Comparison of ENCODE assay signal across 9 cellular contexts in genomic region chr1:203322480-203323179, GRCh38. TPM values are rescaled to one million over a fixed set of nuclear protein-coding genes. Genes with fewer than 3 reads are reported as not detected.
DNase-seq lines count a peak whose midpoint lies in the region; ATAC-seq, FAIRE-seq and TF ChIP-seq lines count a peak whose summit lies in the region.
"Had no signal": no experiment of that assay in that cellular context is flagged by ENCODE, and none has a peak within 500 bp of the region (broad histone marks: within the 10 kb centered on the region; RNA-seq: fewer than 3 reads in every experiment).

No MANE protein-coding gene starts in this region.

- no peaks in the 10 kb centered on the region for H3K9me3 ChIP-seq in heart right ventricle
- H3K9me3 ChIP-seq: A549 had no signal

- intact Hi-C loops in heart right ventricle (cut with DNase I), result loop anchor here in 2 of 10 donors (1.0 kb wide), 2 partner anchors 15 to 16 kb away; no protein-coding TSS in a partner anchor

- no peaks in the 10 kb centered on the region for H3K27me3 ChIP-seq in heart right ventricle

- DNase-seq in DMS79 treated with DMSO at 0.1 percent for 48 hours (lab: John Stamatoyannopoulos, UW) (peak; percentile 16), DMS79 (lab: John Stamatoyannopoulos, UW) (no peak), T-cell (no peak), heart right ventricle (peak in 1 of 2 donors; percentile 60), AG08395 (ENCODE audit: low spot score) (no peak), RCC 7860 (ENCODE audit: low spot score) (no peak), AG20443 (ENCODE audit: low spot score) (no peak)

- peaks cover 89 to 96% (median 94%) of the 10 kb centered on the region in 3 donors for H3K4me1 Mint-ChIP-seq in T-cell
- H3K4me1 Mint-ChIP-seq in stimulated activated memory B cell treated with anti-CD40 and anti-IgM and Interleukin-4, amounts not matched to agents 10 μg/mL and 1 μg/mL and 100 μg/mL, for 72 hours, result peaks cover 98% of the 10 kb centered on the region

- peak overlapping the region in 2 of 3 donors; percentile 5 to 70 for H3K4me3 Mint-ChIP-seq in T-cell
- no peak overlapping the region for H3K4me3 Mint-ChIP-seq in stimulated activated memory B cell treated with anti-CD40 and anti-IgM and Interleukin-4, amounts not matched to agents 10 μg/mL and 1 μg/mL and 100 μg/mL, for 72 hours

- no peaks in the 10 kb centered on the region for H3K36me3 ChIP-seq in heart right ventricle

- CTCF ChIA-PET in T-cell (lab: Charles Lee), result interaction anchor here in 1 of 2 donors (2.7 to 5.4 kb wide), 2 partner anchors 14 to 16 kb away, joined by 22 to 80 read pairs; partner anchors contain the start of gene BTG2

- H3K27me3 Mint-ChIP-seq in T-cell, result no peaks in the 10 kb centered on the region
- H3K27me3 Mint-ChIP-seq in stimulated activated memory B cell treated with anti-CD40 and anti-IgM and Interleukin-4, amounts not matched to agents 10 μg/mL and 1 μg/mL and 100 μg/mL, for 72 hours, result no peaks in the 10 kb centered on the region

- peak overlapping the region; percentile 97 for H3K27ac Mint-ChIP-seq in T-cell
- H3K27ac Mint-ChIP-seq in stimulated activated memory B cell treated with anti-CD40 and anti-IgM and Interleukin-4, amounts not matched to agents 10 μg/mL and 1 μg/mL and 100 μg/mL, for 72 hours, result peak overlapping the region; percentile 93

- peak overlapping the region; percentile 84 to 98 (median 94) for H3K27ac ChIP-seq in heart right ventricle
- H3K27ac ChIP-seq: A549 had no signal

- ATAC-seq in T-cell (replicated peaks in 1 of 4) (no peak), heart right ventricle (peak in 7 of 8 donors; percentile 26 to 66 (median 54))
- ATAC-seq in stimulated activated memory B cell treated with anti-CD40 and anti-IgM and Interleukin-4, amounts not matched to agents 10 μg/mL and 1 μg/mL and 100 μg/mL, for 72 hours, result no peak
- ATAC-seq: A549 had no signal

- H3K36me3 Mint-ChIP-seq in T-cell, result no peaks in the 10 kb centered on the region
- peaks cover 6% of the 10 kb centered on the region for H3K36me3 Mint-ChIP-seq in stimulated activated memory B cell treated with anti-CD40 and anti-IgM and Interleukin-4, amounts not matched to agents 10 μg/mL and 1 μg/mL and 100 μg/mL, for 72 hours

- no peak overlapping the region for H3K4me3 ChIP-seq in heart right ventricle
- H3K4me3 ChIP-seq: A549 had no signal

- FAIRE-seq in RCC 7860 (lab: Jason Lieb, UNC), result no peak
- FAIRE-seq: A549 had no signal

- no peaks in the 10 kb centered on the region for H3K9me3 Mint-ChIP-seq in T-cell
- no peaks in the 10 kb centered on the region for H3K9me3 Mint-ChIP-seq in stimulated activated memory B cell treated with anti-CD40 and anti-IgM and Interleukin-4, amounts not matched to agents 10 μg/mL and 1 μg/mL and 100 μg/mL, for 72 hours

- POLR2A ChIA-PET in T-cell (lab: Charles Lee), result interaction anchor here (1.3 to 9.1 kb wide), 4 partner anchors 13 to 50 kb away, joined by 6 to 366 read pairs (median 100); partner anchors contain the start of gene BTG2 (in 2 of the 2)

- TF ChIP-seq CTCF in heart right ventricle (IDR thresholded peaks at IDR 0.05), result no peak

- peaks cover 33 to 78% (median 71%) of the 10 kb centered on the region in 9 donors for H3K4me1 ChIP-seq in heart right ventricle

RNA-seq across cellular contexts. Expression of gene BTG2, which starts 17.3 kb away (rescaled TPM):
- total RNA-seq in T-cell (100 to 1,000 TPM; 172 to 655 (median 186) TPM), heart right ventricle (100 to 1,000 TPM in 3 of 10 donors, 10 to 100 TPM in 7; 26.4 to 349 (median 58.9) TPM)
- 10 to 100 TPM; 28.3 to 49.6 TPM for polyA plus RNA-seq in heart right ventricle

RNA-seq across cellular contexts. Expression of gene FMOD, which starts 28.3 kb away (rescaled TPM):
- under 1 TPM in 3 of 5 donors, not detected in 2; 0.13 to 0.41 (median 0.18) TPM for total RNA-seq in T-cell
- 10 to 100 TPM in 5 of 10 donors, 1 to 10 TPM in 5; 7.0 to 20.5 (median 10.7) TPM for total RNA-seq in heart right ventricle
- 10 to 100 TPM in 1 of 2 donors, 1 to 10 TPM in 1; 4.5 to 11.2 TPM for polyA plus RNA-seq in heart right ventricle

Comparison
In these comparisons a context has a peak if more than half of its experiments do, and no peak if none do; other contexts are left out.
1. ATAC-seq: peak in heart right ventricle (7 of 8); none in T-cell (0 of 4) and stimulated activated memory B cell treated with anti-CD40 and anti-IgM and Interleukin-4, amounts not matched to agents 10 μg/mL and 1 μg/mL and 100 μg/mL, for 72 hours (single experiment).
2. RNA of gene FMOD, which starts 28.3 kb away (total RNA-seq): 7.0 to 20.5 TPM in heart right ventricle; 0.13 to 0.41 TPM in T-cell; every median in the first group is over 4 times any median in the second.